7 cellular contexts compared by ENCODE assay signal in the genomic region with DNA sequence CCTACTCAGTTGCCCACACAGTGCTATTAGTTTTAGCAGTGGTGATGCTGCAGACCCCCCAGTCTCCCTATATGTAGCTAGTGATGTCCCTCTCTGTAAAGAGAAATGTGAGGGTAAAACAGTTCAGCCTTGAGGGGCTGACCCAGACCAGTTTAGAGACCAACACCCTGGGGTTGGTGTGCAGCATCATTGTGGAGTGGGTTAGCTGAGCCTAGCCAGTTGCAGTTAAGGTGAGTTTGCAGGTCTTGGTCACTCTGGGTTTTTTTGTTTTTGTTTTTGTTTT. TPM values are rescaled to one million over a fixed set of nuclear protein-coding genes. Genes with fewer than 3 reads are reported as not detected.
DNase-seq lines count a peak whose midpoint lies in the region; ATAC-seq, FAIRE-seq and TF ChIP-seq lines count a peak whose summit lies in the region.

No MANE protein-coding gene starts in this region.

- peaks cover 34 to 51% of the 10 kb centered on the region in 2 experiments for H3K36me3 ChIP-seq in keratinocyte (ENCODE audit: control insufficient read depth in 2 of 2, extremely low read depth in 1 of 2, insufficient read depth in 2 of 2, low read length in 2 of 2)
- peaks cover 23 to 39% of the 10 kb centered on the region in 2 donors for H3K36me3 ChIP-seq in stomach smooth muscle (ENCODE audit: control insufficient read depth in 2 of 2, insufficient read depth in 2 of 2, low read length in 2 of 2)

- peaks cover 2% of the 10 kb centered on the region for H3K9me1 ChIP-seq in keratinocyte (ENCODE audit: control insufficient read depth, extremely low read depth, insufficient read depth, low read length)

- no peak overlapping the region for H2AFZ ChIP-seq in keratinocyte (ENCODE audit: control insufficient read depth, low read length)

- H3K36me3 Mint-ChIP-seq in activated naive CD8-positive, alpha-beta T cell treated with anti-CD3 and anti-CD28 coated beads for 36 hours = peaks cover 53% of the 10 kb centered on the region

- H3K4me1 ChIP-seq in keratinocyte (ENCODE audit: control insufficient read depth, extremely low read depth, insufficient read depth, low read length) = peaks cover 31% of the 10 kb centered on the region
- H3K4me1 ChIP-seq in stomach smooth muscle (ENCODE audit: control insufficient read depth, insufficient read depth, low read length) = peaks cover 62% of the 10 kb centered on the region

- H3K9ac ChIP-seq in keratinocyte (ENCODE audit: control insufficient read depth, extremely low read depth, insufficient read depth, low read length) (peak overlapping the region; percentile 57), stomach smooth muscle (ENCODE audit: low read length in 2 of 2) (peak overlapping the region; percentile 66 to 68)

- H3K27me3 ChIP-seq in HL-60 (ENCODE audit: insufficient read depth, poor library complexity, severe bottlenecking) = no peaks in the 10 kb centered on the region
- H3K27me3 ChIP-seq in keratinocyte (ENCODE audit: control insufficient read depth, extremely low read depth, insufficient read depth, low read length) = no peaks in the 10 kb centered on the region
- H3K27me3 ChIP-seq in stomach smooth muscle (ENCODE audit: control insufficient read depth in 1 of 2, insufficient read depth in 2 of 2, low read length in 2 of 2) = no peaks in the 10 kb centered on the region

- no peaks in the 10 kb centered on the region for H3K27me3 Mint-ChIP-seq in activated naive CD8-positive, alpha-beta T cell treated with anti-CD3 and anti-CD28 coated beads for 36 hours

- H3K4me2 ChIP-seq in keratinocyte (ENCODE audit: control insufficient read depth, extremely low read depth, insufficient read depth, low read depth, low read length) = peak overlapping the region; percentile 78

- dilution Hi-C loops in keratinocyte (cut with MboI; ENCODE audit: extremely low pct_ligation_motif_present, low sequenced_read_pairs) = no loop called here

- H3K9me3 ChIP-seq in keratinocyte (ENCODE audit: control insufficient read depth, low read depth, low read length) = no peaks in the 10 kb centered on the region
- H3K9me3 ChIP-seq in stomach smooth muscle (ENCODE audit: control insufficient read depth in 2 of 2, low read length in 2 of 2) = no peaks in the 10 kb centered on the region

- peaks cover 36% of the 10 kb centered on the region for H4K20me1 ChIP-seq in keratinocyte (ENCODE audit: control insufficient read depth, extremely low read depth, insufficient read depth, low read length)

- H3K4me3 ChIP-seq in HL-60 (replicated peaks; ENCODE audit: insufficient read depth, low read length) = peak overlapping the region; percentile 14
- H3K4me3 ChIP-seq in keratinocyte (ENCODE audit: control insufficient read depth in 2 of 3, extremely low read depth in 1 of 3, insufficient read depth in 2 of 3, low read depth in 1 of 3, low read length in 3 of 3) = peak overlapping the region in 1 of 3 experiments; percentile 41
- H3K4me3 ChIP-seq in stomach smooth muscle (ENCODE audit: low read length in 2 of 2) = peak overlapping the region; percentile 76 to 81

- no peaks in the 10 kb centered on the region for H3K9me3 Mint-ChIP-seq in activated naive CD8-positive, alpha-beta T cell treated with anti-CD3 and anti-CD28 coated beads for 36 hours

- peak overlapping the region; percentile 100 for H3K27ac Mint-ChIP-seq in activated naive CD8-positive, alpha-beta T cell treated with anti-CD3 and anti-CD28 coated beads for 36 hours

- DNase-seq in HL-60 (ENCODE audit: low read depth in 1 of 2, low spot score in 1 of 2) (no peak), keratinocyte (ENCODE audit: low read depth, low spot score) (no peak), NCI-H345 treated with DMSO at 0.1 percent for 48 hours (lab: John Stamatoyannopoulos, UW; ENCODE audit: unreplicated experiment) (no peak), amniotic stem cell (lab: John Stamatoyannopoulos, UW) (no peak)
- DNase-seq in activated naive CD8-positive, alpha-beta T cell treated with anti-CD3 and anti-CD28 coated beads for 36 hours = no peak

- peak overlapping the region; percentile 78 for H3K27ac ChIP-seq in HL-60 (replicated peaks)
- H3K27ac ChIP-seq in keratinocyte (ENCODE audit: control insufficient read depth, insufficient read depth, low read length) = peak overlapping the region; percentile 8
- peak overlapping the region; percentile 77 for H3K27ac ChIP-seq in stomach smooth muscle (ENCODE audit: low read length)

- FAIRE-seq in keratinocyte (lab: Jason Lieb, UNC) = no peak

- peak overlapping the region; percentile 95 for H3K4me3 Mint-ChIP-seq in activated naive CD8-positive, alpha-beta T cell treated with anti-CD3 and anti-CD28 coated beads for 36 hours

- no peak for ATAC-seq in GM18867 (IDR thresholded peaks at IDR 0.05; ENCODE audit: unreplicated experiment)

- H3K4me1 Mint-ChIP-seq in activated naive CD8-positive, alpha-beta T cell treated with anti-CD3 and anti-CD28 coated beads for 36 hours = peaks cover 43% of the 10 kb centered on the region

- no peak for TF ChIP-seq CTCF in HL-60 (IDR thresholded peaks at IDR 0.05; ENCODE audit: insufficient read depth, low read length)
- TF ChIP-seq CTCF in keratinocyte (optimal IDR thresholded peaks at IDR 0.05 in 1 of 3, IDR thresholded peaks at IDR 0.05 in 1 of 3, conservative IDR thresholded peaks at IDR 0.05 in 1 of 3; ENCODE audit: extremely low read depth in 1 of 3, insufficient read depth in 2 of 3, low read length in 3 of 3) = no peak

- H3K79me2 ChIP-seq in keratinocyte (ENCODE audit: control insufficient read depth, insufficient read depth, low read length) = peaks cover 41% of the 10 kb centered on the region

RNA-seq across cellular contexts. Expression of a gene that starts 0.4 kb away (rescaled TPM):
- 1 to 10 TPM; 1.8 to 2.1 TPM for total RNA-seq in activated naive CD8-positive, alpha-beta T cell treated with anti-CD3 and anti-CD28 coated beads for 36 hours
- 0.31 to 0.61 TPM (median 0.49 TPM) in 3 replicates for polyA plus RNA-seq in keratinocyte
- 1.6 TPM for polyA plus RNA-seq in keratinocyte (2011; ENCODE audit: low read depth)
- polyA plus RNA-seq in keratinocyte (2011; cell fraction: cytosol; rRNA removed) = 0.18 and 0.52 TPM in 2 replicates
- polyA plus RNA-seq in keratinocyte (2011; cell fraction: nucleus; rRNA removed) = 0.23 and 0.42 TPM in 2 replicates
- 0.73 and 3.6 TPM in 2 replicates for polyA plus RNA-seq in keratinocyte (2012; ENCODE audit: low replicate concordance)
- polyA minus RNA-seq in keratinocyte = 0.19 to 0.82 TPM (median 0.66 TPM) in 3 replicates
- polyA minus RNA-seq in keratinocyte (2011; cell fraction: cytosol; rRNA and poly(A)+ RNA removed) = not detected
- 0.78 and 0.95 TPM in 2 replicates for polyA minus RNA-seq in keratinocyte (2011; cell fraction: nucleus; rRNA and poly(A)+ RNA removed)

RNA-seq across cellular contexts. Expression of a gene that starts 4.6 kb away (rescaled TPM):
- total RNA-seq in activated naive CD8-positive, alpha-beta T cell treated with anti-CD3 and anti-CD28 coated beads for 36 hours = 1,000 to 10,000 TPM; 3,940 to 3,999 TPM
- polyA plus RNA-seq in keratinocyte = 5,669 to 7,560 TPM (median 6,374 TPM) in 3 replicates
- polyA plus RNA-seq in keratinocyte (2011; ENCODE audit: low read depth) = 5,131 TPM
- 8,032 and 8,200 TPM in 2 replicates for polyA plus RNA-seq in keratinocyte (2011; cell fraction: cytosol; rRNA removed)
- 2,373 and 2,480 TPM in 2 replicates for polyA plus RNA-seq in keratinocyte (2011; cell fraction: nucleus; rRNA removed)
- polyA plus RNA-seq in keratinocyte (2012; ENCODE audit: low replicate concordance) = 5,588 and 7,887 TPM in 2 replicates
- polyA minus RNA-seq in keratinocyte = 1,658 to 4,031 TPM (median 3,145 TPM) in 3 replicates
- 1,661 TPM for polyA minus RNA-seq in keratinocyte (2011; cell fraction: cytosol; rRNA and poly(A)+ RNA removed)
- polyA minus RNA-seq in keratinocyte (2011; cell fraction: nucleus; rRNA and poly(A)+ RNA removed) = 306 and 457 TPM in 2 replicates

RNA-seq across cellular contexts. Expression of a gene that starts 4.8 kb away (rescaled TPM):
- 10 to 100 TPM; 43.4 to 44.6 TPM for total RNA-seq in activated naive CD8-positive, alpha-beta T cell treated with anti-CD3 and anti-CD28 coated beads for 36 hours
- polyA plus RNA-seq in keratinocyte = 36.2 to 48.7 TPM (median 40.6 TPM) in 3 replicates
- polyA plus RNA-seq in keratinocyte (2011; ENCODE audit: low read depth) = 29.3 TPM
- 21.9 and 23.3 TPM in 2 replicates for polyA plus RNA-seq in keratinocyte (2011; cell fraction: cytosol; rRNA removed)
- 113 and 123 TPM in 2 replicates for polyA plus RNA-seq in keratinocyte (2011; cell fraction: nucleus; rRNA removed)
- polyA plus RNA-seq in keratinocyte (2012; ENCODE audit: low replicate concordance) = 22.7 and 25.3 TPM in 2 replicates
- polyA minus RNA-seq in keratinocyte = 52.6 to 68.9 TPM (median 66.8 TPM) in 3 replicates
- polyA minus RNA-seq in keratinocyte (2011; cell fraction: cytosol; rRNA and poly(A)+ RNA removed) = 35.1 TPM
- polyA minus RNA-seq in keratinocyte (2011; cell fraction: nucleus; rRNA and poly(A)+ RNA removed) = 42.5 and 53.4 TPM in 2 replicates

RNA-seq across cellular contexts. Expression of a gene that starts 12.5 kb away (rescaled TPM):
- total RNA-seq in activated naive CD8-positive, alpha-beta T cell treated with anti-CD3 and anti-CD28 coated beads for 36 hours = 100 to 1,000 TPM; 105 to 107 TPM
- 43.0 to 49.3 TPM (median 45.0 TPM) in 3 replicates for polyA plus RNA-seq in keratinocyte
- polyA plus RNA-seq in keratinocyte (2011; ENCODE audit: low read depth) = 55.5 TPM
- 23.2 and 40.6 TPM in 2 replicates for polyA plus RNA-seq in keratinocyte (2011; cell fraction: cytosol; rRNA removed)
- 59.1 and 59.7 TPM in 2 replicates for polyA plus RNA-seq in keratinocyte (2011; cell fraction: nucleus; rRNA removed)
- polyA plus RNA-seq in keratinocyte (2012; ENCODE audit: low replicate concordance) = 43.3 and 58.7 TPM in 2 replicates
- polyA minus RNA-seq in keratinocyte = 52.5 to 66.9 TPM (median 62.3 TPM) in 3 replicates
- 66.4 TPM for polyA minus RNA-seq in keratinocyte (2011; cell fraction: cytosol; rRNA and poly(A)+ RNA removed)
- 28.2 and 33.5 TPM in 2 replicates for polyA minus RNA-seq in keratinocyte (2011; cell fraction: nucleus; rRNA and poly(A)+ RNA removed)

RNA-seq across cellular contexts. Expression of a gene that starts 12.9 kb away (rescaled TPM):
- total RNA-seq in activated naive CD8-positive, alpha-beta T cell treated with anti-CD3 and anti-CD28 coated beads for 36 hours = 100 to 1,000 TPM; 106 to 107 TPM
- 68.3 to 106 TPM (median 68.5 TPM) in 3 replicates for polyA plus RNA-seq in keratinocyte
- 80.6 TPM for polyA plus RNA-seq in keratinocyte (2011; ENCODE audit: low read depth)
- polyA plus RNA-seq in keratinocyte (2011; cell fraction: cytosol; rRNA removed) = 58.1 and 84.8 TPM in 2 replicates
- polyA plus RNA-seq in keratinocyte (2011; cell fraction: nucleus; rRNA removed) = 54.4 and 66.0 TPM in 2 replicates
- polyA plus RNA-seq in keratinocyte (2012; ENCODE audit: low replicate concordance) = 97.1 and 119 TPM in 2 replicates
- polyA minus RNA-seq in keratinocyte = 7.9 to 25.1 TPM (median 15.5 TPM) in 3 replicates
- 29.5 TPM for polyA minus RNA-seq in keratinocyte (2011; cell fraction: cytosol; rRNA and poly(A)+ RNA removed)
- polyA minus RNA-seq in keratinocyte (2011; cell fraction: nucleus; rRNA and poly(A)+ RNA removed) = 6.6 and 8.8 TPM in 2 replicates

Comparison
In these comparisons a context has a peak if more than half of its experiments do, and no peak if none do; other contexts are left out.
1. H3K27ac ChIP-seq: peak in every context shown above with its lines; median percentile 78 in HL-60; 77 in stomach smooth muscle; 8 in keratinocyte.